Comparison of ENCODE assay signal across 8 cellular contexts in genomic region chr22:29344137-29344536, GRCh38. TPM values are rescaled to one million over a fixed set of nuclear protein-coding genes. Genes with fewer than 3 reads are reported as not detected.
DNase-seq lines count a peak whose midpoint lies in the region; ATAC-seq and TF ChIP-seq lines count a peak whose summit lies in the region.

No MANE protein-coding gene starts in this region.

- CTCF ChIA-PET in CD8-positive, alpha-beta memory T cell (lab: Charles Lee): no interaction called here

- H3K36me3 ChIP-seq in body of pancreas (replicated peaks in 1 of 2; ENCODE audit: insufficient read depth in 1 of 2, low read depth in 2 of 2) (peaks cover 0 to 20% of the 10 kb centered on the region in 2 donors), liver (ENCODE audit: control insufficient read depth in 4 of 4, insufficient read depth in 3 of 4, low read depth in 1 of 4, low read length in 3 of 4) (peaks cover 13 to 50% (median 25%) of the 10 kb centered on the region in 4 donors)
- peaks cover 47% of the 10 kb centered on the region for H3K36me3 ChIP-seq in CD8-positive, alpha-beta memory T cell (ENCODE audit: insufficient read depth, low read length)

- no peak overlapping the region for H3K9ac ChIP-seq in liver (ENCODE audit: low read depth in 1 of 2, low read length in 2 of 2)

- H3K27me3 ChIP-seq in body of pancreas (no peaks in the 10 kb centered on the region), liver (ENCODE audit: control insufficient read depth in 4 of 4, insufficient read depth in 4 of 4, low read length in 3 of 4) (no peaks in the 10 kb centered on the region)
- no peaks in the 10 kb centered on the region for H3K27me3 ChIP-seq in CD8-positive, alpha-beta memory T cell (ENCODE audit: insufficient read depth, low read length, poor library complexity, severe bottlenecking)

- TF ChIP-seq POLR2A in body of pancreas (IDR thresholded peaks at IDR 0.05): no peak

- no peaks in the 10 kb centered on the region for H3K9me3 Mint-ChIP-seq in CD8-positive, alpha-beta memory T cell

- H3K4me3 ChIP-seq in body of pancreas (no peak overlapping the region), liver (ENCODE audit: low read depth in 1 of 3, low read length in 3 of 3) (no peak overlapping the region)
- H3K4me3 ChIP-seq in CD8-positive, alpha-beta memory T cell (ENCODE audit: low read length): no peak overlapping the region

- peaks cover under 1 to 95% (median 16%) of the 10 kb centered on the region in 3 donors for H3K36me3 Mint-ChIP-seq in CD8-positive, alpha-beta memory T cell

- ATAC-seq in body of pancreas: peak; percentile 79
- ATAC-seq in HG02610 (IDR thresholded peaks at IDR 0.05; ENCODE audit: unreplicated experiment): no peak
- no peak for ATAC-seq in GM18520 (IDR thresholded peaks at IDR 0.05; ENCODE audit: unreplicated experiment)

- intact Hi-C loops in body of pancreas (cut with DNase I): no loop called here

- H3K4me1 Mint-ChIP-seq in CD8-positive, alpha-beta memory T cell: no peaks in the 10 kb centered on the region

- H3K9me3 ChIP-seq in body of pancreas (no peaks in the 10 kb centered on the region), liver (ENCODE audit: control insufficient read depth in 4 of 4, low read length in 3 of 4) (no peaks in the 10 kb centered on the region)
- no peaks in the 10 kb centered on the region for H3K9me3 ChIP-seq in CD8-positive, alpha-beta memory T cell (ENCODE audit: low read length)

- H3K27me3 Mint-ChIP-seq in CD8-positive, alpha-beta memory T cell: no peaks in the 10 kb centered on the region

- POLR2A ChIA-PET in CD8-positive, alpha-beta memory T cell (lab: Charles Lee): interaction anchor here (0.6 kb wide), 1 partner anchor 27 kb away, joined by 5 read pairs; no protein-coding TSS in a partner anchor

- H3K4me3 Mint-ChIP-seq in CD8-positive, alpha-beta memory T cell: no peak overlapping the region

- peak overlapping the region in 3 of 4 donors; percentile 56 to 85 (median 76) for H3K27ac ChIP-seq in body of pancreas
- H3K27ac ChIP-seq in liver (ENCODE audit: low read depth in 1 of 2, low read length in 2 of 2): peak overlapping the region in 1 of 2 donors; percentile 6
- no peak overlapping the region for H3K27ac ChIP-seq in CD8-positive, alpha-beta memory T cell (ENCODE audit: low read depth, low read length)

- peak overlapping the region in 1 of 8 donors; percentile 12 for H3K27ac Mint-ChIP-seq in CD8-positive, alpha-beta memory T cell

- DNase-seq in Ammon's horn (ENCODE audit: low spot score): peak; percentile 56
- DNase-seq in NCI-H1417 treated with DMSO at 0.1 percent for 48 hours (lab: John Stamatoyannopoulos, UW): peak; percentile 43
- peak; percentile 85 to 94 (median 91) for DNase-seq in body of pancreas
- no peak for DNase-seq in CD8-positive, alpha-beta memory T cell
- no peak for DNase-seq in GF-D8 (lab: John Stamatoyannopoulos, UW)

- 14 to 17% methylated on average over 5 of the region's 5 CpGs for WGBS in body of pancreas, 2 donors
- 24% methylated on average over 5 of the region's 5 CpGs for WGBS in liver

- peak in 1 of 2 donors; percentile 30 for TF ChIP-seq RAD21 in liver (IDR thresholded peaks at IDR 0.05)

- H3K4me1 ChIP-seq in body of pancreas (peaks cover 41% of the 10 kb centered on the region), liver (ENCODE audit: control insufficient read depth in 4 of 4, insufficient read depth in 4 of 4, low read length in 3 of 4) (peaks cover 4 to 29% (median 22%) of the 10 kb centered on the region in 4 donors)
- H3K4me1 ChIP-seq in CD8-positive, alpha-beta memory T cell (ENCODE audit: insufficient read depth, low read length): no peaks in the 10 kb centered on the region

- no peak for TF ChIP-seq CTCF in body of pancreas (IDR thresholded peaks at IDR 0.05)
- TF ChIP-seq CTCF in liver (IDR thresholded peaks at IDR 0.05; ENCODE audit: low read depth, low read length, missing input control): no peak

TF ChIP-seq in liver, 16 proteins besides CTCF, POLR2A, EP300 and RAD21:
- no peak for TF ChIP-seq GABPA (IDR thresholded peaks at IDR 0.05 in 1 of 2, conservative IDR thresholded peaks at IDR 0.05 in 1 of 2)
- peak; percentile 10 for TF ChIP-seq FOXA2 (IDR thresholded peaks at IDR 0.05)
- TF ChIP-seq SP1 (IDR thresholded peaks at IDR 0.05): peak; percentile 19
- TF ChIP-seq HNF4A (conservative IDR thresholded peaks at IDR 0.05): peak; percentile 38 to 52
- TF ChIP-seq EGR1 (IDR thresholded peaks at IDR 0.05; ENCODE audit: low read depth in 2 of 2): no peak
- no peak for TF ChIP-seq HNF4G (IDR thresholded peaks at IDR 0.05)
- no peak for TF ChIP-seq REST (IDR thresholded peaks at IDR 0.05)
- no peak for TF ChIP-seq ATF3 (IDR thresholded peaks at IDR 0.05)
- no peak for TF ChIP-seq MAX (IDR thresholded peaks at IDR 0.05)
- TF ChIP-seq YY1 (IDR thresholded peaks at IDR 0.05): no peak
- TF ChIP-seq TAF1 (conservative IDR thresholded peaks at IDR 0.05): no peak
- no peak for TF ChIP-seq NR2F2 (IDR thresholded peaks at IDR 0.05)
- TF ChIP-seq FOXA1 (IDR thresholded peaks at IDR 0.05): no peak
- no peak for TF ChIP-seq ZBTB33 (IDR thresholded peaks at IDR 0.05)
- TF ChIP-seq JUND (IDR thresholded peaks at IDR 0.05): peak in 1 of 2 donors; percentile 39
- TF ChIP-seq RXRA (IDR thresholded peaks at IDR 0.05): peak; percentile 36 to 66

RNA-seq across cellular contexts. Expression of gene RASL10A, which starts 28.6 kb away (rescaled TPM):
- total RNA-seq in body of pancreas (under 1 TPM in 1 of 2 donors, not detected in 1; 0.78 TPM), liver (under 1 TPM; 0.75 to 0.79 TPM)
- under 1 TPM; 0.10 to 0.20 TPM for polyA plus RNA-seq in liver
- not detected for total RNA-seq in CD8-positive, alpha-beta memory T cell
- not detected for polyA plus RNA-seq in CD8-positive, alpha-beta memory T cell

RNA-seq across cellular contexts. Expression of gene GAS2L1, which starts 37.7 kb away (rescaled TPM):
- 10 to 100 TPM; 15.8 to 19.2 TPM for total RNA-seq in body of pancreas
- total RNA-seq in liver: 10 to 100 TPM in 1 of 2 donors, 1 to 10 TPM in 1; 6.6 to 11.4 TPM
- polyA plus RNA-seq in liver: 10 to 100 TPM in 1 of 2 donors, 1 to 10 TPM in 1; 4.0 to 11.2 TPM
- total RNA-seq in CD8-positive, alpha-beta memory T cell: under 1 TPM; 0.61 to 0.71 TPM
- polyA plus RNA-seq in CD8-positive, alpha-beta memory T cell: 0.58 TPM

RNA-seq across cellular contexts. Expression of gene AP1B1, which starts 44.2 kb away (rescaled TPM):
- total RNA-seq in body of pancreas (10 to 100 TPM; 45.5 to 66.9 TPM), liver (10 to 100 TPM; 54.9 to 63.4 TPM)
- polyA plus RNA-seq in liver: 10 to 100 TPM; 17.6 to 33.0 TPM
- 10 to 100 TPM; 75.0 to 75.1 TPM for total RNA-seq in CD8-positive, alpha-beta memory T cell
- 22.9 TPM for polyA plus RNA-seq in CD8-positive, alpha-beta memory T cell

Comparison
In these comparisons a context has a peak if more than half of its experiments do, and no peak if none do; other contexts are left out.
1. DNase-seq: peak in Ammon's horn (single experiment), NCI-H1417 treated with DMSO at 0.1 percent for 48 hours (single experiment) and body of pancreas (4 of 4); none in CD8-positive, alpha-beta memory T cell (0 of 5) and GF-D8 (single experiment).
2. RNA of gene GAS2L1, which starts 37.7 kb away (total RNA-seq): 15.8 to 19.2 TPM in body of pancreas and 6.6 to 11.4 TPM in liver; 0.61 to 0.71 TPM in CD8-positive, alpha-beta memory T cell; every median in the first group is over 4 times any median in the second.